Comparison of ENCODE assay signal across 23 cellular contexts in genomic region chr12:20050166-20050565, GRCh38.
DNase-seq lines count a peak whose midpoint lies in the region; ATAC-seq, FAIRE-seq and TF ChIP-seq lines count a peak whose summit lies in the region.
"Had no signal": no experiment of that assay in that cellular context is flagged by ENCODE, and none has a peak within 500 bp of the region (broad histone marks: within the 10 kb centered on the region; RNA-seq: fewer than 3 reads in every experiment).

No MANE protein-coding gene starts in this region.

- no peak overlapping the region for H2AFZ ChIP-seq in GM23248
- 0 out of 2 replicates have a peak overlapping the region, but pooled peaks have one; percentile 37 for H2AFZ ChIP-seq in H1 (ENCODE audit: low read length)
- peak overlapping the region; percentile 46 for H2AFZ ChIP-seq in neural progenitor cell (replicated peaks)

- H3K9me3 ChIP-seq in GM23248 (ENCODE audit: low read depth) (no peaks in the 10 kb centered on the region), H1 (ENCODE audit: insufficient read depth in 2 of 2, low read depth in 1 of 2, low read length in 1 of 2) (no peaks in the 10 kb centered on the region), neural progenitor cell (ENCODE audit: low read depth) (no peaks in the 10 kb centered on the region), adrenal gland (replicated peaks in 1 of 3) (no peaks in the 10 kb centered on the region)
- H3K9me3 ChIP-seq: body of pancreas, esophagus squamous epithelium, heart left ventricle, left ventricle myocardium inferior, suprapubic skin, uterus had no signal

- H3K18ac ChIP-seq in H1 (ENCODE audit: extremely low read depth, low read length) = no peak overlapping the region

- DNase-seq in GM23248 = peak; percentile 2
- peak; percentile 5 for DNase-seq in NCI-H460 (ENCODE audit: extremely low read depth, low read depth)
- no peak for DNase-seq in H1 (ENCODE audit: low read depth in 1 of 2, low spot score in 2 of 2)
- no peak for DNase-seq in neural progenitor cell (ENCODE audit: low spot score)
- DNase-seq in mesenteric fat pad (ENCODE audit: low spot score) = no peak
- DNase-seq in adrenal gland = no peak
- DNase-seq in WTC11 (ENCODE audit: low spot score) = no peak
- DNase-seq: body of pancreas; CD8-positive, alpha-beta T cell; effector memory CD8-positive, alpha-beta T cell; esophagus squamous epithelium; GDM1; heart left ventricle; left ventricle myocardium inferior; NCI-H1105; NCI-H526; posterior cingulate gyrus; T-helper 9 cell; uterus had no signal

- no peaks in the 10 kb centered on the region for H3K4me1 ChIP-seq in GM23248 (ENCODE audit: insufficient read depth)
- no peaks in the 10 kb centered on the region for H3K4me1 ChIP-seq in H1 (replicated peaks in 1 of 4; ENCODE audit: control insufficient read depth in 3 of 4, insufficient read depth in 4 of 4, low read length in 3 of 4)
- H3K4me1 ChIP-seq in neural progenitor cell = no peaks in the 10 kb centered on the region
- no peaks in the 10 kb centered on the region for H3K4me1 ChIP-seq in adrenal gland (replicated peaks in 1 of 2)
- H3K4me1 ChIP-seq: body of pancreas, left ventricle myocardium inferior, uterus had no signal

- in situ Hi-C loops in GM23248 (cut with MboI) = no loop called here

- 18 to 25% methylated on average over 3 of the region's 3 CpGs for WGBS in GM23248 (ENCODE audit: low coverage in 1 of 2, low lambda C conversion rate in 2 of 2, missing lambda C conversion rate in 2 of 2), 2 experiments
- WGBS in H1 (ENCODE audit: extremely low coverage in 1 of 2, insufficient coverage in 1 of 2, insufficient read length in 1 of 2, insufficient replicate concordance in 2 of 2, low coverage in 1 of 2, low lambda C conversion rate in 2 of 2, missing lambda C conversion rate in 1 of 2), 2 experiments = 90% methylated on average over 3 of the region's 3 CpGs; no CpG with 5 or more reads in 1 of the 2 experiments
- WGBS in adrenal gland, 4 donors = 57 to 70% (median 65%) methylated on average over 3 of the region's 3 CpGs

- no peaks in the 10 kb centered on the region for H3K79me2 ChIP-seq in GM23248 (ENCODE audit: insufficient read depth)
- H3K79me2 ChIP-seq in H1 (ENCODE audit: control insufficient read depth in 1 of 2, insufficient read depth in 2 of 2, low read length in 2 of 2) = no peaks in the 10 kb centered on the region
- no peaks in the 10 kb centered on the region for H3K79me2 ChIP-seq in neural progenitor cell (ENCODE audit: low read depth)

- H3K36me3 Mint-ChIP-seq in neural progenitor cell (no peaks in the 10 kb centered on the region), WTC11 (no peaks in the 10 kb centered on the region)
- H3K36me3 Mint-ChIP-seq: activated naive CD8-positive, alpha-beta T cell; CD8-positive, alpha-beta T cell had no signal

- H2BK12ac ChIP-seq in H1 (ENCODE audit: low read depth, low read length) = no peak overlapping the region

- no peak overlapping the region for H2BK15ac ChIP-seq in H1 (ENCODE audit: low read length)

- H3K4me2 ChIP-seq in GM23248 (ENCODE audit: unreplicated experiment) (no peak overlapping the region), H1 (ENCODE audit: insufficient read depth in 1 of 2, low read depth in 2 of 2, low read length in 2 of 2) (no peak overlapping the region), neural progenitor cell (no peak overlapping the region)

- TF ChIP-seq POLR2A in H1 (IDR thresholded peaks at IDR 0.05; ENCODE audit: control extremely low read depth in 1 of 2, low read depth in 2 of 2, low read length in 2 of 2) (no peak), adrenal gland (IDR thresholded peaks at IDR 0.05) (no peak)

- H4K91ac ChIP-seq in H1 (replicated peaks; ENCODE audit: insufficient read length, low read length) = no peak overlapping the region

- no peaks in the 10 kb centered on the region for H3K9me2 ChIP-seq in GM23248 (ENCODE audit: insufficient read depth)

- H3K23ac ChIP-seq in H1 (ENCODE audit: insufficient read length) = no peak overlapping the region

- intact Hi-C loops in adrenal gland (cut with DNase I) = no loop called here

- no peaks in the 10 kb centered on the region for H4K20me1 ChIP-seq in GM23248 (ENCODE audit: insufficient read depth)
- no peaks in the 10 kb centered on the region for H4K20me1 ChIP-seq in H1 (replicated peaks in 1 of 2; ENCODE audit: control insufficient read depth in 1 of 2, insufficient read depth in 2 of 2, low read length in 2 of 2)
- no peaks in the 10 kb centered on the region for H4K20me1 ChIP-seq in neural progenitor cell (ENCODE audit: low read depth)

- no peak for ATAC-seq in WTC11
- ATAC-seq: body of pancreas; CD8-positive, alpha-beta T cell; effector memory CD8-positive, alpha-beta T cell; heart left ventricle had no signal

- H4K8ac ChIP-seq in H1 (ENCODE audit: extremely low read depth, insufficient read depth, low read length) = no peak overlapping the region

- POLR2A ChIA-PET in H1 (lab: Charles Lee; ENCODE audit: partially characterized antibody) (no interaction called here), WTC11 (lab: Charles Lee) (no interaction called here)

- no peak overlapping the region for H2BK5ac ChIP-seq in H1 (ENCODE audit: low read depth, low read length)

- no peak overlapping the region for H3K14ac ChIP-seq in H1 (ENCODE audit: insufficient read length)

- H3K36me3 ChIP-seq in GM23248 (ENCODE audit: low read depth) = no peaks in the 10 kb centered on the region
- H3K36me3 ChIP-seq in H1 (ENCODE audit: control insufficient read depth in 2 of 4, insufficient read depth in 4 of 4, low read length in 3 of 4) = no peaks in the 10 kb centered on the region
- no peaks in the 10 kb centered on the region for H3K36me3 ChIP-seq in neural progenitor cell
- H3K36me3 ChIP-seq in adrenal gland (replicated peaks in 1 of 2) = no peaks in the 10 kb centered on the region
- H3K36me3 ChIP-seq: esophagus squamous epithelium, heart left ventricle, left ventricle myocardium inferior, suprapubic skin, uterus had no signal

- H3K4me1 Mint-ChIP-seq in neural progenitor cell = no peaks in the 10 kb centered on the region
- H3K4me1 Mint-ChIP-seq in WTC11 = no peaks in the 10 kb centered on the region

- H3K9ac ChIP-seq in GM23248 = no peak overlapping the region
- no peak overlapping the region for H3K9ac ChIP-seq in H1 (replicated peaks in 1 of 4; ENCODE audit: extremely low read depth in 1 of 4, low read depth in 3 of 4, low read length in 3 of 4)
- H3K9ac ChIP-seq in neural progenitor cell = no peak overlapping the region

- no peaks in the 10 kb centered on the region for H3K79me1 ChIP-seq in H1 (ENCODE audit: low read depth, low read length)

- peaks cover 2% of the 10 kb centered on the region; the same call in 1 of the 2 replicates for H3K23me2 ChIP-seq in H1 (ENCODE audit: low read depth, low read length)

- no peak overlapping the region for H3K4me3 Mint-ChIP-seq in neural progenitor cell
- H3K4me3 Mint-ChIP-seq in WTC11 = no peak overlapping the region
- H3K4me3 Mint-ChIP-seq: activated naive CD8-positive, alpha-beta T cell; CD8-positive, alpha-beta T cell; effector memory CD8-positive, alpha-beta T cell; nephron had no signal

- TF ChIP-seq CTCF in H1 (IDR thresholded peaks at IDR 0.05; ENCODE audit: control extremely low read depth in 1 of 3, insufficient read depth in 1 of 3, low read depth in 1 of 3, low read length in 3 of 3) (no peak), neural progenitor cell (IDR thresholded peaks at IDR 0.05) (no peak), adrenal gland (IDR thresholded peaks at IDR 0.05) (no peak), WTC11 (IDR thresholded peaks at IDR 0.05) (no peak)

- no peaks in the 10 kb centered on the region for H3K9me3 Mint-ChIP-seq in neural progenitor cell
- H3K9me3 Mint-ChIP-seq in WTC11 = peaks cover 8% of the 10 kb centered on the region
- H3K9me3 Mint-ChIP-seq: CD8-positive, alpha-beta T cell; effector memory CD8-positive, alpha-beta T cell; nephron had no signal

- H3K27ac Mint-ChIP-seq in neural progenitor cell (no peak overlapping the region), WTC11 (no peak overlapping the region)
- H3K27ac Mint-ChIP-seq: activated naive CD8-positive, alpha-beta T cell; CD8-positive, alpha-beta T cell; effector memory CD8-positive, alpha-beta T cell; nephron had no signal

- H3K56ac ChIP-seq in H1 (replicated peaks; ENCODE audit: insufficient read length, low read depth, low read length) = no peak overlapping the region

- no peak overlapping the region for H3K27ac ChIP-seq in GM23248
- no peak overlapping the region for H3K27ac ChIP-seq in H1 (ENCODE audit: low read depth, low read length)
- no peak overlapping the region for H3K27ac ChIP-seq in neural progenitor cell
- H3K27ac ChIP-seq in adrenal gland = no peak overlapping the region
- H3K27ac ChIP-seq: body of pancreas, esophagus squamous epithelium, heart left ventricle, left ventricle myocardium inferior, suprapubic skin, uterus had no signal

- H3K27me3 Mint-ChIP-seq in neural progenitor cell (ENCODE audit: insufficient read depth, low read depth) (no peaks in the 10 kb centered on the region), WTC11 (ENCODE audit: low read depth) (no peaks in the 10 kb centered on the region)
- H3K27me3 Mint-ChIP-seq: activated naive CD8-positive, alpha-beta T cell; effector memory CD8-positive, alpha-beta T cell had no signal

- H2BK120ac ChIP-seq in H1 (replicated peaks; ENCODE audit: low read depth, low read length) = no peak overlapping the region

- H3K4ac ChIP-seq in H1 (replicated peaks; ENCODE audit: insufficient read length, low read depth, low read length) = no peak overlapping the region

- no peak overlapping the region for H2BK20ac ChIP-seq in H1 (ENCODE audit: low read length)

- no peak for TF ChIP-seq RAD21 in H1 (IDR thresholded peaks at IDR 0.05 in 1 of 2, conservative IDR thresholded peaks at IDR 0.05 in 1 of 2; ENCODE audit: low read depth in 2 of 2, low read length in 2 of 2)

- TF ChIP-seq EP300 in H1 (IDR thresholded peaks at IDR 0.05; ENCODE audit: borderline replicate concordance in 1 of 2, low read depth in 2 of 2, low read length in 2 of 2) = no peak

- H3K4me3 ChIP-seq in GM23248 = no peak overlapping the region
- no peak overlapping the region for H3K4me3 ChIP-seq in H1 (ENCODE audit: extremely low read depth in 1 of 4, insufficient read depth in 2 of 4, low read depth in 3 of 4, low read length in 4 of 4)
- H3K4me3 ChIP-seq in neural progenitor cell = no peak overlapping the region
- H3K4me3 ChIP-seq in adrenal gland = no peak overlapping the region
- H3K4me3 ChIP-seq: body of pancreas, esophagus squamous epithelium, heart left ventricle, left ventricle myocardium inferior, suprapubic skin, uterus had no signal

- H4K5ac ChIP-seq in H1 (ENCODE audit: insufficient read length, low read depth, low read length) = no peak overlapping the region

- H3F3A ChIP-seq in GM23248 (ENCODE audit: insufficient read depth) (no peaks in the 10 kb centered on the region), neural progenitor cell (ENCODE audit: low read depth) (no peaks in the 10 kb centered on the region)

- H2AK5ac ChIP-seq in H1 (ENCODE audit: low read depth, low read length) = no peak overlapping the region

- CTCF ChIA-PET in H1 (lab: Charles Lee; ENCODE audit: partially characterized antibody) = interaction anchor here (0.9 kb wide), 1 partner anchor 134 kb away, joined by 4 read pairs; no protein-coding TSS in a partner anchor
- CTCF ChIA-PET in WTC11 (lab: Charles Lee) = no interaction called here

- no peak for FAIRE-seq in H1 (lab: Jason Lieb, UNC)
- FAIRE-seq: colon had no signal

- no peaks in the 10 kb centered on the region for H3K27me3 ChIP-seq in GM23248 (replicated peaks; ENCODE audit: insufficient read depth)
- H3K27me3 ChIP-seq in H1 (replicated peaks in 1 of 4; ENCODE audit: control insufficient read depth in 3 of 4, extremely low read depth in 1 of 4, insufficient read depth in 3 of 4, low read length in 3 of 4) = no peaks in the 10 kb centered on the region
- H3K27me3 ChIP-seq in neural progenitor cell = no peaks in the 10 kb centered on the region
- H3K27me3 ChIP-seq in adrenal gland = no peaks in the 10 kb centered on the region
- H3K27me3 ChIP-seq: body of pancreas, esophagus squamous epithelium, heart left ventricle, suprapubic skin, uterus had no signal

Comparison
In these comparisons a context has a peak if more than half of its experiments do, and no peak if none do; other contexts are left out.
1. DNase-seq: peak in GM23248 (single experiment) and NCI-H460 (single experiment); none in H1 (0 of 2), neural progenitor cell (single experiment), mesenteric fat pad (single experiment), adrenal gland (0 of 7) and WTC11 (single experiment).